ENCODE assay signal across 8 cellular contexts in the genomic region with DNA sequence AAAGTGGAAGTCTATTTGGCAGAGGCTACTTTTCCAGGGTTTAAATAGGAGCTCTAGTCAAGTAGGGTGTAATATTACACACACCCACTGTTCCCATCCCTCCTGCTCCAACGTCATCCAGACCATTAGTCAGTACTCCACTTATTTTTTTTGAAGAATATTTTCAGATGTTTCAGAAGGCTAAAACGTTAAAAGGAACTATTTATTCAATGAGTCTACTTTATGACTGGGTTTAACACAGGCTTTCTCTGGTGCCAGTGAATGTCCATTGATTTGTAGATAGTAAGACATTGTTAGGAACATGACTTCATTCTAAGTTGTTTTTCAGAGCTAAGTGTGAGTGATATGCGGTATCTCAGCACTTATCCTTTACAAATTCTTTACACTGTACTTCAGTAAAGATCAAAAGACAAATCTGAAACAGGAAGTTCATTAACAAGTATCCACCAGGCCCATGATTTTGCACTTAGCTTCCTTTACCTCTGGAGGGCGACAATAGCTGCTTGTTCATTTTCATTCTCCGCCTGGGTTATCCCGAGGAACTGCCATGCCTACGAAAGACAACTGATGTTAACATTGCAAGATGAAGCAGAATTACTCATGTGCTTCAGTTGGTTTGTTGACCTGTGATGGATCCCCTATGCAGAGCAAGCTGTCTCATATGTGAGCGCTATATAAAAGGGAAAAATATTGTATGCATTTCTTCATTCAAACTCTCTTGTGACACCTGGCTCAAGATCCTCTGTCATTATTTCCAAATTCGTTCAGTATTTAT.
DNase-seq lines count a peak whose midpoint lies in the region; ATAC-seq, FAIRE-seq and TF ChIP-seq lines count a peak whose summit lies in the region.

No MANE protein-coding gene starts in this region.

- BruUV-seq in Calu3 (replicated peaks; lab: Mats Ljungman, UMichigan) = no TSS peak

- H3K4me1 Mint-ChIP-seq in Calu3 (ENCODE audit: low read depth, unreplicated experiment) = peaks cover 11% of the 10 kb centered on the region
- peaks cover 4 to 6% (median 6%) of the 10 kb centered on the region in 3 donors for H3K4me1 Mint-ChIP-seq in CD8-positive, alpha-beta memory T cell

- no peak overlapping the region for H3K4me3 Mint-ChIP-seq in Calu3 (ENCODE audit: low read depth, unreplicated experiment)
- no peak overlapping the region for H3K4me3 Mint-ChIP-seq in CD8-positive, alpha-beta memory T cell

- ATAC-seq in GM19025 (IDR thresholded peaks at IDR 0.05; ENCODE audit: low read depth, unreplicated experiment) (peak; percentile 79), HG03095 (IDR thresholded peaks at IDR 0.05; ENCODE audit: unreplicated experiment) (peak; percentile 84)

- peak overlapping the region; percentile 30 for H3K27ac Mint-ChIP-seq in Calu3 (ENCODE audit: unreplicated experiment)
- H3K27ac Mint-ChIP-seq in CD8-positive, alpha-beta memory T cell = no peak overlapping the region

- TF ChIP-seq POLR2A in ovary (IDR thresholded peaks at IDR 0.05) = no peak

- no peaks in the 10 kb centered on the region for H3K36me3 Mint-ChIP-seq in Calu3 (ENCODE audit: insufficient read depth, unreplicated experiment)
- no peaks in the 10 kb centered on the region for H3K36me3 Mint-ChIP-seq in CD8-positive, alpha-beta memory T cell

- H3K4me3 ChIP-seq in ovary = no peak overlapping the region
- H3K4me3 ChIP-seq in CD8-positive, alpha-beta memory T cell (ENCODE audit: low read length) = no peak overlapping the region

- no peaks in the 10 kb centered on the region for H3K36me3 ChIP-seq in ovary
- no peaks in the 10 kb centered on the region for H3K36me3 ChIP-seq in CD8-positive, alpha-beta memory T cell (ENCODE audit: insufficient read depth, low read length)

- H3K27me3 ChIP-seq in ovary = no peaks in the 10 kb centered on the region
- H3K27me3 ChIP-seq in CD8-positive, alpha-beta memory T cell (ENCODE audit: insufficient read depth, low read length, poor library complexity, severe bottlenecking) = no peaks in the 10 kb centered on the region

- no peaks in the 10 kb centered on the region for H3K27me3 Mint-ChIP-seq in Calu3 (ENCODE audit: unreplicated experiment)
- no peaks in the 10 kb centered on the region for H3K27me3 Mint-ChIP-seq in CD8-positive, alpha-beta memory T cell

- peak; percentile 85 for FAIRE-seq in TTC549 (lab: Jason Lieb, UNC)

- POLR2A ChIA-PET in CD8-positive, alpha-beta memory T cell (lab: Charles Lee) = no interaction called here

- TF ChIP-seq EP300 in ovary (IDR thresholded peaks at IDR 0.05) = no peak

- intact Hi-C loops in Calu3 (cut with micrococcal nuclease; ENCODE audit: unreplicated experiment) = loop anchor here (1.0 to 5.0 kb wide), 4 partner anchors 117 to 784 kb away; no protein-coding TSS in a partner anchor
- intact Hi-C loops in ovary (cut with DNase I) = loop anchor here in 2 of 4 donors (5.0 to 10.0 kb wide), 2 partner anchors 783 to 786 kb away; no protein-coding TSS in a partner anchor

- TF ChIP-seq CTCF in Calu3 (IDR thresholded peaks at IDR 0.05; ENCODE audit: unreplicated experiment) (peak; percentile 85), ovary (IDR thresholded peaks at IDR 0.05) (peak in 2 of 3 donors; percentile 23 to 39)

- H3K9me3 Mint-ChIP-seq in Calu3 (ENCODE audit: low read depth, unreplicated experiment) = no peaks in the 10 kb centered on the region
- H3K9me3 Mint-ChIP-seq in CD8-positive, alpha-beta memory T cell = no peaks in the 10 kb centered on the region

- H3K4me1 ChIP-seq in ovary (ENCODE audit: insufficient read depth) = no peaks in the 10 kb centered on the region
- no peaks in the 10 kb centered on the region for H3K4me1 ChIP-seq in CD8-positive, alpha-beta memory T cell (ENCODE audit: insufficient read depth, low read length)

- H3K27ac ChIP-seq in ovary = no peak overlapping the region
- no peak overlapping the region for H3K27ac ChIP-seq in CD8-positive, alpha-beta memory T cell (ENCODE audit: low read depth, low read length)

- DNase-seq in Calu3 = peak; percentile 77
- peak; percentile 66 for DNase-seq in NCI-H2081 treated with DMSO at 0.1 percent for 48 hours (lab: John Stamatoyannopoulos, UW)
- peak; percentile 27 for DNase-seq in germinal center (ENCODE audit: low spot score)
- DNase-seq in ovary = peak in 2 of 5 donors; percentile 16 to 43
- no peak for DNase-seq in CD8-positive, alpha-beta memory T cell

- H3K9me3 ChIP-seq in ovary = no peaks in the 10 kb centered on the region
- no peaks in the 10 kb centered on the region for H3K9me3 ChIP-seq in CD8-positive, alpha-beta memory T cell (ENCODE audit: low read length)

- 21 to 25% (median 22%) methylated on average over 9 of the region's 9 CpGs for WGBS in ovary, 3 donors

- CTCF ChIA-PET in Calu3 (lab: Charles Lee) = interaction anchor here (0.6 to 2.2 kb wide), 9 partner anchors 10 to 867 kb away, joined by 3 to 26 read pairs (median 4); a partner anchor contains a TSS
- CTCF ChIA-PET in CD8-positive, alpha-beta memory T cell (lab: Charles Lee) = interaction anchor here (1.4 kb wide), 1 partner anchor 9 kb away, joined by 4 read pairs; no protein-coding TSS in a partner anchor

Comparison
In these comparisons a context has a peak if more than half of its experiments do, and no peak if none do; other contexts are left out.
1. DNase-seq: peak in Calu3 (single experiment), NCI-H2081 treated with DMSO at 0.1 percent for 48 hours (single experiment) and germinal center (single experiment); none in CD8-positive, alpha-beta memory T cell (0 of 5).